23 cellular contexts compared by ENCODE assay signal in genomic region chr6:155014137-155014536, GRCh38.
"Had no signal": no experiment of that assay in that cellular context is flagged by ENCODE, and none has a peak within 500 bp of the region (broad histone marks: within the 10 kb centered on the region; RNA-seq: fewer than 3 reads in every experiment).

No MANE protein-coding gene starts in this region.

- ATAC-seq: foreskin keratinocyte, left lobe of liver, lower lobe of right lung had no signal

- FAIRE-seq: TTC549 had no signal

- H3K36me3 Mint-ChIP-seq: immature natural killer cell, naive B cell, type B pancreatic cell had no signal

- H3K27me3 ChIP-seq: foreskin keratinocyte, hepatocyte, neural progenitor cell, spleen, testis had no signal

- H3K27ac ChIP-seq: cardiac muscle cell, foreskin keratinocyte, lower lobe of right lung, neural progenitor cell, spleen, testis had no signal

- H3K27ac Mint-ChIP-seq: activated naive CD4-positive, alpha-beta T cell treated with anti-CD3 and anti-CD28 coated beads for 36 hours; immature natural killer cell; naive B cell had no signal

- H3K36me3 ChIP-seq: cardiac muscle cell, lower lobe of right lung, neural progenitor cell, spleen had no signal

- H3K9me3 ChIP-seq: lower lobe of right lung, spleen, testis had no signal

- DNase-seq: activated CD4-positive, alpha-beta T cell treated with anti-CD3 and anti-CD28 coated beads, Interleukin-2, amount 50 U/mL, for 4 hours; activated CD8-positive, alpha-beta memory T cell treated with anti-CD3 and anti-CD28 coated beads for 24 hours; activated CD8-positive, alpha-beta memory T cell treated with anti-CD3 and anti-CD28 coated beads, Interleukin-2, amount 50 U/mL, for 4 hours; activated naive CD4-positive, alpha-beta T cell treated with anti-CD3 and anti-CD28 coated beads for 36 hours; activated T-cell treated with anti-CD3 and anti-CD28 coated beads, Interleukin-2, amount 50 U/mL, for 48 hours; amygdala; effector CD8-positive, alpha-beta T cell; immature natural killer cell; lower lobe of right lung; naive B cell; spleen; stimulated activated CD4-positive, alpha-beta T cell treated with anti-CD3 and anti-CD28 coated beads, Interleukin-4, amount 100 ng/mL, for 1 hour; stimulated activated naive CD4-positive, alpha-beta T cell; T-helper 1 cell; testis had no signal

- H3K27me3 Mint-ChIP-seq: naive B cell, progenitor cell of endocrine pancreas, type B pancreatic cell had no signal

- H3K4me3 ChIP-seq: cardiac muscle cell, hepatocyte, lower lobe of right lung, neural progenitor cell, spleen, testis had no signal

- H3K4me3 Mint-ChIP-seq: activated naive CD4-positive, alpha-beta T cell treated with anti-CD3 and anti-CD28 coated beads for 36 hours; immature natural killer cell; naive B cell; neural progenitor cell; type B pancreatic cell had no signal

- H3K4me1 Mint-ChIP-seq: immature natural killer cell, naive B cell had no signal

- H3K9me3 Mint-ChIP-seq: activated naive CD4-positive, alpha-beta T cell treated with anti-CD3 and anti-CD28 coated beads for 36 hours; immature natural killer cell; naive B cell; type B pancreatic cell had no signal
